1 cellular context compared by ENCODE assay signal in genomic region chr6:167118839-167119238, GRCh38.
TF ChIP-seq lines count a peak whose summit lies in the region.

No MANE protein-coding gene starts in this region.

TF ChIP-seq in GM12878, 131 proteins besides CTCF, POLR2A, EP300 and RAD21 (continued from another document):
- TF ChIP-seq, protein P1, sequence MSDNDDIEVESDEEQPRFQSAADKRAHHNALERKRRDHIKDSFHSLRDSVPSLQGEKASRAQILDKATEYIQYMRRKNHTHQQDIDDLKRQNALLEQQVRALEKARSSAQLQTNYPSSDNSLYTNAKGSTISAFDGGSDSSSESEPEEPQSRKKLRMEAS (IDR thresholded peaks at IDR 0.05; ENCODE audit: low read depth, low read length), result no peak
- TF ChIP-seq NBN (IDR thresholded peaks at IDR 0.05), result peak; percentile 54; the same call in 1 of the 2 replicates
- TF ChIP-seq ZNF592 (IDR thresholded peaks at IDR 0.05), result no peak
- TF ChIP-seq NR2F1 (conservative IDR thresholded peaks at IDR 0.05), result no peak
- TF ChIP-seq EZH2 (IDR thresholded peaks at IDR 0.05; ENCODE audit: borderline replicate concordance, control insufficient read depth, low read depth, low read length), result no peak
- TF ChIP-seq PRDM15 (CRISPR knock-in tag; IDR thresholded peaks at IDR 0.05), result no peak
- TF ChIP-seq BCLAF1 (IDR thresholded peaks at IDR 0.05), result no peak
- TF ChIP-seq EED (IDR thresholded peaks at IDR 0.05; ENCODE audit: low read depth), result no peak
- 0 out of 2 replicates have a peak, but pooled peaks have one; percentile 24 for TF ChIP-seq MLLT1 (IDR thresholded peaks at IDR 0.05)
- no peak for TF ChIP-seq KAT2A (conservative IDR thresholded peaks at IDR 0.05; ENCODE audit: control insufficient read depth, low read depth, low read length)
- TF ChIP-seq HDGF (IDR thresholded peaks at IDR 0.05), result peak; percentile 94
- TF ChIP-seq IKZF2 (IDR thresholded peaks at IDR 0.05), result 0 out of 4 replicates have a peak, but pooled peaks of 1 of the 2 experiments have one; percentile 4
